In the genomic region with DNA sequence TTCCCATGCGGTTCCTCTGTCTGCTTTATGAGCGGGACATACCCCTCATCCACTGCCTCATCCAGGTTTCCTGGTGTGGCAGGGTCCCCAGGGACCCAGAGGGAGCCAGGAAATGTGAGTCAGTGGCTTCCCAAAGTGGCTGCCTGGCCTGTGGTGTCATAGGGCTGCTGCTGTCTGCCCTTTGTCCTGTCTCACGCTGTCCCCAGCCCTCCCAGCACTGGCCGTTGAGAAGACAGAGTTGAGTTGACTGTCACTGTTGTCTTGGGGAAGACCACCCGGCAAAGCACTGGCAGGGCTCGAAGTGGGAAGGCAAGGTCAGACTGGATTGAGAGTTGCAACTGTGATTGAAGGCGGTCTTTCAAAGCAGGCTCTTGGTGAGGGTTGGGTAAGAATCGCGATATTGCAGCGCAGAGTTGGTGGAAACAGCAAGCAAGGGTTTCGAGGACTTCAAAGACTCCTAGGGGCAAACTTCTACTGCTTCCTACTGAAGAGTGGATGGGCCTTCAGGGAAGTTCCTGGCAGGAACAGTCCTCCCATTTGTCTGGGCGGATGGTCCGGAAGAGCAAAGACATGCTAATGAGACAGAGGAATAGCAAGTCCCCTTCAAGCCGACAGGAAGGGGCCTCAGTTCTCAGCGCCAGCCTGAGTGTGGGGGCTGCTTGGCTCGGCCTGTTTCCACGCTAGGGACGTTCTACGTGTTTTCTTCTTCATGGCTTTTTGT, we compare ENCODE assay signal across 1 cellular context.
TF ChIP-seq lines count a peak whose summit lies in the region.

No MANE protein-coding gene starts in this region.

TF ChIP-seq in K562, 482 proteins besides CTCF, POLR2A, EP300 and RAD21 (continued from another document):
- TF ChIP-seq, protein P1, sequence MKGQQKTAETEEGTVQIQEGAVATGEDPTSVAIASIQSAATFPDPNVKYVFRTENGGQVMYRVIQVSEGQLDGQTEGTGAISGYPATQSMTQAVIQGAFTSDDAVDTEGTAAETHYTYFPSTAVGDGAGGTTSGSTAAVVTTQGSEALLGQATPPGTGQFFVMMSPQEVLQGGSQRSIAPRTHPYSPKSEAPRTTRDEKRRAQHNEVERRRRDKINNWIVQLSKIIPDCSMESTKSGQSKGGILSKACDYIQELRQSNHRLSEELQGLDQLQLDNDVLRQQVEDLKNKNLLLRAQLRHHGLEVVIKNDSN (CRISPR knock-in tag; IDR thresholded peaks at IDR 0.05), result 0 out of 2 replicates have a peak, but pooled peaks have one; percentile 20
- peak in 1 of 2 experiments; percentile 79; a peak in 2 of 4 replicates for TF ChIP-seq MLLT1 (IDR thresholded peaks at IDR 0.05)
- TF ChIP-seq ZNF311 (CRISPR knock-in tag; IDR thresholded peaks at IDR 0.05), result 0 out of 2 replicates have a peak, but pooled peaks have one; percentile 51
- TF ChIP-seq, protein P2, sequence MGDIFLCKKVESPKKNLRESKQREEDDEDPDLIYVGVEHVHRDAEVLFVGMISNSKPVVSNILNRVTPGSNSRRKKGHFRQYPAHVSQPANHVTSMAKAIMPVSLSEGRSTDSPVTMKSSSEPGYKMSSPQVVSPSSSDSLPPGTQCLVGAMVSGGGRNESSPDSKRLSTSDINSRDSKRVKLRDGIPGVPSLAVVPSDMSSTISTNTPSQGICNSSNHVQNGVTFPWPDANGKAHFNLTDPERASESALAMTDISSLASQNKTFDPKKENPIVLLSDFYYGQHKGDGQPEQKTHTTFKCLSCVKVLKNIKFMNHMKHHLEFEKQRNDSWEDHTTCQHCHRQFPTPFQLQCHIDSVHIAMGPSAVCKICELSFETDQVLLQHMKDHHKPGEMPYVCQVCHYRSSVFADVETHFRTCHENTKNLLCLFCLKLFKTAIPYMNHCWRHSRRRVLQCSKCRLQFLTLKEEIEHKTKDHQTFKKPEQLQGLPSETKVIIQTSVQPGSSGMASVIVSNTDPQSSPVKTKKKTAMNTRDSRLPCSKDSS (IDR thresholded peaks at IDR 0.05; ENCODE audit: low read depth, partially characterized antibody), result no peak
- TF ChIP-seq NR4A1 (CRISPR knock-in tag; IDR thresholded peaks at IDR 0.05), result no peak
- 0 out of 2 replicates have a peak, but pooled peaks have one; percentile 31 for TF ChIP-seq NR4A1 (tag; IDR thresholded peaks at IDR 0.05)
- peak; percentile 9; the same call in 1 of the 2 replicates for TF ChIP-seq ZNF175 (CRISPR knock-in tag; IDR thresholded peaks at IDR 0.05; ENCODE audit: low read depth)
- peak; percentile 14 for TF ChIP-seq RBBP5 (IDR thresholded peaks at IDR 0.05; ENCODE audit: borderline replicate concordance, insufficient read depth, low read length, poor library complexity, severe bottlenecking)
TF ChIP-seq in K562: peak in this region for 7.
